ENCODE assay signal across 28 cellular contexts in genomic region chr5:10974850-10975249, GRCh38.
"Had no signal": no experiment of that assay in that cellular context is flagged by ENCODE, and none has a peak within 500 bp of the region (broad histone marks: within the 10 kb centered on the region; RNA-seq: fewer than 3 reads in every experiment).

No MANE protein-coding gene starts in this region.

- H3K4me1 ChIP-seq: ascending aorta had no signal

- H3K27me3 ChIP-seq: ascending aorta, cardiac muscle cell had no signal

- H3K36me3 ChIP-seq: ascending aorta, cardiac muscle cell had no signal

- H3K9me3 ChIP-seq: ascending aorta had no signal

- H3K4me3 ChIP-seq: ascending aorta, cardiac muscle cell had no signal

- H3K27ac ChIP-seq: ascending aorta, cardiac muscle cell, VCaP had no signal

- DNase-seq: activated B cell treated with CpG ODN at 0.5 μM for 24 hours; activated CD4-positive, alpha-beta memory T cell treated with anti-CD3 and anti-CD28 coated beads for 36 hours; activated CD4-positive, alpha-beta T cell treated with anti-CD3 and anti-CD28 coated beads for 4 hours; activated CD4-positive, alpha-beta T cell treated with anti-CD3 and anti-CD28 coated beads, Interleukin-2, amount 10 ng/mL, durations not matched to agents 24 days and 14 days; activated CD4-positive, alpha-beta T cell treated with anti-CD3 and anti-CD28 coated beads, Interleukin-2, amount 50 U/mL, for 1 hour; activated CD4-positive, alpha-beta T cell treated with anti-CD3 and anti-CD28 coated beads, Interleukin-2, amount 50 U/mL, for 4 hours; activated CD4-positive, CD25-positive, alpha-beta regulatory T cell treated with anti-CD3 and anti-CD28 coated beads, Interleukin-2, amount 50 U/mL, for 72 hours; activated CD8-positive, alpha-beta memory T cell treated with anti-CD3 and anti-CD28 coated beads, Interleukin-2, amount 50 U/mL, for 4 hours; activated CD8-positive, alpha-beta T cell treated with anti-CD3 and anti-CD28 coated beads for 36 hours; activated effector memory CD4-positive, alpha-beta T cell treated with anti-CD3 and anti-CD28 coated beads, Interleukin-2, amount 50 U/mL, for 16 hours; activated gamma-delta T cell treated with Interleukin-2 at 50 U/mL for 16 hours; activated naive CD4-positive, alpha-beta T cell; activated naive CD4-positive, alpha-beta T cell treated with anti-CD3 and anti-CD28 coated beads for 36 hours; activated naive CD4-positive, alpha-beta T cell treated with anti-CD3 and anti-CD28 coated beads, Interleukin-2, amount 50 U/mL, for 16 hours; activated naive CD8-positive, alpha-beta T cell treated with anti-CD3 and anti-CD28 coated beads for 36 hours; activated T-cell treated with anti-CD3 and anti-CD28 coated beads for 4 hours; activated T-cell treated with anti-CD3 and anti-CD28 coated beads, Interleukin-2, amount 50 U/mL, for 1 hour; activated T-cell treated with anti-CD3 and anti-CD28 coated beads, Interleukin-2, amount 50 U/mL, for 4 hours; activated T-cell treated with anti-CD3 and anti-CD28 coated beads, Interleukin-2, amount 50 U/mL, for 72 hours; amygdala; anterior cingulate cortex; caudate nucleus; cerebellar nuclear complex; T-helper 2 cell; T-helper 9 cell had no signal
